Comparison of ENCODE assay signal across 8 cellular contexts in the genomic region with DNA sequence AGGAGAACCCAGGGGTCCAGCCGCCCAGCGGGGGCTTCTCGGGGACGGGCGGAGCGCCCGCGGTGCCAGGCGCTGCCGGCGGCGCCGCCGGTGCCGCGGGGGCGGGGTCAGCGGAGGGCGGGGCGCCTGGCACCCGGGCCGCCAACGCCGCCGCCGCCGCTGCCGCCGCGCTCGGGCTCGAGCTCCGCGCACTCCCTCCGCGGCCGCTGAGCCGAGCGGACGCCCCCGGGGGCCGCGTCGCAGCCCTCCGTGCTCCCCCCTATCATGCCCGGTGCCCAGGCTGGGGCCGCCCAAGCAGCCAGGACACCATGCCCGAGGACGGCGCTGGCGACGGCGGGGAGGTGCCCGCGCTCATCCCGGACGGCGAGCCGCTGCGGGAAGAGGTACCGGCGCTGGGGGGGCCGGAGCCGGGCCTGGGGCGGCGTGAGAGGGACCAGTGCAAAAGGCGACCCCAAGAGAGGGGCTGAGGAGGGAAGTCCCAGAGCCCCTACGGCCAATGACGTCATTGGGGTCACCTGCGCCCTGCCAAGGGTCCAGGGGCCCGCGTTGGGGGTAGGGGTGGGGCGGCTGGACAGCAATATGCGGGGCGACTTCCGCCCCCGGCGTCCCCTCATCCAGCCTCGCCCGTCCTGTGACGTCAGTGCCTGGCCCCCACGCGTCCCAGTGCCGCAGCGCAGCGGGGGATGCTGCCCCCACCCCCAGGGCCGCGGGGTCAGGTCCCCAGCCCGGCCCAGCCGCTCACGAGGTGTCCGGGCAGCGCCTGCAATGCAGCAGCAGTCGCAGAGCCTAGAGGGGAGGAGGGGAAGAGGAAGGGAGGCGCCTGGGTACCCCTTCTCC. TPM values are rescaled to one million over a fixed set of nuclear protein-coding genes. Genes with fewer than 3 reads are reported as not detected.
A peak's percentile ranks its signal among the peaks of the same experiment; 100 is the strongest.
DNase-seq lines count a peak whose midpoint lies in the region; ATAC-seq and TF ChIP-seq lines count a peak whose summit lies in the region.

TSS of gene TMEM151A (plus strand) at position 189 of the 837 bp plus-strand sequence. CDS start at position 309, 120 bp downstream.

- CTCF ChIA-PET in MCF 10A (lab: Yijun Ruan, JAX), result interaction anchor here (1.1 to 1.7 kb wide), 2 partner anchors 8 to 95 kb away, joined by 3 read pairs; no protein-coding TSS in a partner anchor

- H3K4me3 Mint-ChIP-seq in MCF 10A (ENCODE audit: unreplicated experiment), result peak within 1 kb of the TSS; percentile 90

- peaks cover 12% of the 10 kb centered on the region for H3K4me1 Mint-ChIP-seq in MCF 10A (ENCODE audit: insufficient read depth, unreplicated experiment)

- no peaks in the 10 kb centered on the region for H3K36me3 ChIP-seq in HUES48 (ENCODE audit: control insufficient read depth, insufficient read depth, low read length)

- no peaks in the 10 kb centered on the region for H3K9me3 Mint-ChIP-seq in MCF 10A (ENCODE audit: unreplicated experiment)

- peaks cover 7% of the 10 kb centered on the region for H3K36me3 Mint-ChIP-seq in MCF 10A (ENCODE audit: insufficient read depth, unreplicated experiment)

- intact Hi-C loops in MCF 10A (cut with micrococcal nuclease), result no loop called here

- H3K4me3 ChIP-seq in AG09309 (ENCODE audit: control insufficient read depth, low read depth, low read length), result peak within 1 kb of the TSS; percentile 13
- H3K4me3 ChIP-seq in HUES48 (ENCODE audit: low read depth, low read length), result peak within 1 kb of the TSS; percentile 66

- BruUV-seq in MCF 10A (replicated peaks; lab: Mats Ljungman, UMichigan), result no TSS peak

- H3K9me3 ChIP-seq in HUES48 (ENCODE audit: control insufficient read depth, insufficient read depth, low read length), result no peaks in the 10 kb centered on the region

- H3K27ac ChIP-seq in HUES48 (ENCODE audit: low read depth, low read length), result no peak within 1 kb of the TSS

- peaks cover 35% of the 10 kb centered on the region for H3K27me3 ChIP-seq in HUES48 (ENCODE audit: control insufficient read depth, insufficient read depth, low read length)

- TF ChIP-seq CTCF in AG09309 (IDR thresholded peaks at IDR 0.05; ENCODE audit: control insufficient read depth, insufficient read depth, low read depth, low read length, missing control alignments), result no peak
- TF ChIP-seq CTCF in MCF 10A (IDR thresholded peaks at IDR 0.05; ENCODE audit: unreplicated experiment), result no peak

- peaks cover 13% of the 10 kb centered on the region for H3K27me3 Mint-ChIP-seq in MCF 10A (ENCODE audit: insufficient read depth, unreplicated experiment)

- peaks cover 5% of the 10 kb centered on the region; the same call in 1 of the 2 replicates for H3K4me1 ChIP-seq in HUES48 (ENCODE audit: control insufficient read depth, insufficient read depth, low read length)

- no peak for ATAC-seq in GM21526 (IDR thresholded peaks at IDR 0.05; ENCODE audit: low FRiP score, unreplicated experiment)
- ATAC-seq in HG03135 (IDR thresholded peaks at IDR 0.05; ENCODE audit: unreplicated experiment), result no peak
- no peak for ATAC-seq in HG03095 (IDR thresholded peaks at IDR 0.05; ENCODE audit: unreplicated experiment)

- peak within 1 kb of the TSS; percentile 17; the same call in 1 of the 2 replicates for H3K9ac ChIP-seq in HUES48 (ENCODE audit: low read depth, low read length)

- H3K27ac Mint-ChIP-seq in MCF 10A (ENCODE audit: low read depth, unreplicated experiment), result no peak within 1 kb of the TSS

- POLR2A ChIA-PET in MCF 10A (lab: Yijun Ruan, JAX), result interaction anchor here (1.2 kb wide), 1 partner anchor 10 kb away, joined by 3 read pairs; no protein-coding TSS in a partner anchor

- DNase-seq in AG09309 (ENCODE audit: low read depth) (no peak), MCF 10A (ENCODE audit: unreplicated experiment) (no peak), mucosa of gallbladder (ENCODE audit: low spot score) (no peak)
- no peak for DNase-seq in NK-92 treated with Interleukin-12 subunit alpha and Interleukin-12 subunit beta, amount 100 ng/mL, for 24 hours (lab: John Stamatoyannopoulos, UW)

RNA-seq across cellular contexts. Expression of gene TMEM151A, which starts in this region (rescaled TPM):
- total RNA-seq in MCF 10A (2022), result 0.12 TPM in 1 of 2 replicates, not detected in the other
- 61.6 TPM for total RNA-seq in mucosa of gallbladder

Comparison
In these comparisons a context has a peak if more than half of its experiments do, and no peak if none do; other contexts are left out.
1. RNA of gene TMEM151A (total RNA-seq): 61.6 TPM in mucosa of gallbladder (single experiment); 0.12 TPM in MCF 10A; every median in the first group is over 10 times any median in the second.